16 cellular contexts compared by ENCODE assay signal in genomic region chr19:5356428-5356827, GRCh38.
"Had no signal": no experiment of that assay in that cellular context is flagged by ENCODE, and none has a peak within 500 bp of the region (broad histone marks: within the 10 kb centered on the region; RNA-seq: fewer than 3 reads in every experiment).

No MANE protein-coding gene starts in this region.

- H3K36me3 ChIP-seq: neutrophil, right atrium auricular region, tibial nerve, vagina had no signal

- H3K4me2 ChIP-seq: smooth muscle cell had no signal

- ATAC-seq: activated T-helper 17 cell treated with anti-CD3 and anti-CD28 coated beads, Interleukin-2, amount 50 U/mL, for 72 hours; naive thymus-derived CD4-positive, alpha-beta T cell; stimulated activated memory B cell treated with anti-CD40 and anti-IgM and Interleukin-4, amounts not matched to agents 10 μg/mL and 1 μg/mL and 100 μg/mL, for 72 hours had no signal

- H3K27me3 ChIP-seq: right atrium auricular region, vagina had no signal

- H3K9me3 Mint-ChIP-seq: activated naive CD4-positive, alpha-beta T cell treated with anti-CD3 and anti-CD28 coated beads, Interleukin-2, amount 10 ng/mL, durations not matched to agents 7 days and 5 days; activated T-helper 17 cell treated with anti-CD3 and anti-CD28 coated beads, Interleukin-2, amount 50 U/mL, for 72 hours had no signal

- H3K4me1 ChIP-seq: right atrium auricular region, tibial nerve, vagina had no signal

- H3K27ac ChIP-seq: neutrophil, right atrium auricular region, tibial nerve, vagina had no signal

- H3K4me3 Mint-ChIP-seq: activated naive CD4-positive, alpha-beta T cell treated with anti-CD3 and anti-CD28 coated beads, Interleukin-2, amount 10 ng/mL, durations not matched to agents 7 days and 5 days; activated T-helper 17 cell treated with anti-CD3 and anti-CD28 coated beads, Interleukin-2, amount 50 U/mL, for 72 hours; naive thymus-derived CD4-positive, alpha-beta T cell; stimulated activated memory B cell treated with anti-CD40 and anti-IgM and Interleukin-4, amounts not matched to agents 10 μg/mL and 1 μg/mL and 100 μg/mL, for 72 hours had no signal

- H3K9me3 ChIP-seq: neutrophil, right atrium auricular region, tibial nerve, vagina had no signal

- H3K4me1 Mint-ChIP-seq: activated naive CD4-positive, alpha-beta T cell treated with anti-CD3 and anti-CD28 coated beads, Interleukin-2, amount 10 ng/mL, durations not matched to agents 7 days and 5 days; activated T-helper 17 cell treated with anti-CD3 and anti-CD28 coated beads, Interleukin-2, amount 50 U/mL, for 72 hours; stimulated activated memory B cell treated with anti-CD40 and anti-IgM and Interleukin-4, amounts not matched to agents 10 μg/mL and 1 μg/mL and 100 μg/mL, for 72 hours had no signal

- H3K27ac Mint-ChIP-seq: activated naive CD4-positive, alpha-beta T cell treated with anti-CD3 and anti-CD28 coated beads, Interleukin-2, amount 10 ng/mL, durations not matched to agents 7 days and 5 days; activated T-helper 17 cell treated with anti-CD3 and anti-CD28 coated beads, Interleukin-2, amount 50 U/mL, for 72 hours; stimulated activated memory B cell treated with anti-CD40 and anti-IgM and Interleukin-4, amounts not matched to agents 10 μg/mL and 1 μg/mL and 100 μg/mL, for 72 hours had no signal

- H3K4me3 ChIP-seq: right atrium auricular region, smooth muscle cell, tibial nerve, vagina had no signal

- H3K36me3 Mint-ChIP-seq: activated naive CD4-positive, alpha-beta T cell treated with anti-CD3 and anti-CD28 coated beads, Interleukin-2, amount 10 ng/mL, durations not matched to agents 7 days and 5 days; naive thymus-derived CD4-positive, alpha-beta T cell; stimulated activated memory B cell treated with anti-CD40 and anti-IgM and Interleukin-4, amounts not matched to agents 10 μg/mL and 1 μg/mL and 100 μg/mL, for 72 hours had no signal

- DNase-seq: activated CD4-positive, alpha-beta T cell treated with anti-CD3 and anti-CD28 coated beads for 48 hours; activated naive CD4-positive, alpha-beta T cell treated with anti-CD3 and anti-CD28 coated beads, Interleukin-2, amount 10 ng/mL, durations not matched to agents 7 days and 5 days; activated T-cell treated with anti-CD3 and anti-CD28 coated beads for 4 hours; central memory CD4-positive, alpha-beta T cell; cortex of kidney; effector CD8-positive, alpha-beta T cell; hippocampal formation; kidney glomerular epithelial cell; naive thymus-derived CD4-positive, alpha-beta T cell had no signal
